ENCODE assay signal across 1 cellular context in genomic region chr12:34022079-34022830, GRCh38.
TF ChIP-seq lines count a peak whose summit lies in the region.

A gene with protein sequence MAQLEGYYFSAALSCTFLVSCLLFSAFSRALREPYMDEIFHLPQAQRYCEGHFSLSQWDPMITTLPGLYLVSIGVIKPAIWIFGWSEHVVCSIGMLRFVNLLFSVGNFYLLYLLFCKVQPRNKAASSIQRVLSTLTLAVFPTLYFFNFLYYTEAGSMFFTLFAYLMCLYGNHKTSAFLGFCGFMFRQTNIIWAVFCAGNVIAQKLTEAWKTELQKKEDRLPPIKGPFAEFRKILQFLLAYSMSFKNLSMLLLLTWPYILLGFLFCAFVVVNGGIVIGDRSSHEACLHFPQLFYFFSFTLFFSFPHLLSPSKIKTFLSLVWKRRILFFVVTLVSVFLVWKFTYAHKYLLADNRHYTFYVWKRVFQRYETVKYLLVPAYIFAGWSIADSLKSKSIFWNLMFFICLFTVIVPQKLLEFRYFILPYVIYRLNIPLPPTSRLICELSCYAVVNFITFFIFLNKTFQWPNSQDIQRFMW (plus strand): TSS chr12:34022496. CDS start chr12:34022600, 104 bp downstream.

TF ChIP-seq in HepG2, 621 proteins besides CTCF, POLR2A, EP300 and RAD21 (continued from another document and continues in another):
- TF ChIP-seq, protein P1, sequence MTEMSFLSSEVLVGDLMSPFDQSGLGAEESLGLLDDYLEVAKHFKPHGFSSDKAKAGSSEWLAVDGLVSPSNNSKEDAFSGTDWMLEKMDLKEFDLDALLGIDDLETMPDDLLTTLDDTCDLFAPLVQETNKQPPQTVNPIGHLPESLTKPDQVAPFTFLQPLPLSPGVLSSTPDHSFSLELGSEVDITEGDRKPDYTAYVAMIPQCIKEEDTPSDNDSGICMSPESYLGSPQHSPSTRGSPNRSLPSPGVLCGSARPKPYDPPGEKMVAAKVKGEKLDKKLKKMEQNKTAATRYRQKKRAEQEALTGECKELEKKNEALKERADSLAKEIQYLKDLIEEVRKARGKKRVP (CRISPR knock-in tag; IDR thresholded peaks at IDR 0.05), result peak in 1 of 2 experiments; percentile 52; a peak in 1 of 4 replicates
- TF ChIP-seq ZBTB49 (CRISPR knock-in tag; IDR thresholded peaks at IDR 0.05; ENCODE audit: borderline replicate concordance), result no peak
- TF ChIP-seq TARDBP (CRISPR knock-in tag; IDR thresholded peaks at IDR 0.05), result peak; percentile 88
- TF ChIP-seq ZNF629 (CRISPR knock-in tag; conservative IDR thresholded peaks at IDR 0.05), result peak; percentile 60
- TF ChIP-seq SOX6 (IDR thresholded peaks at IDR 0.05), result no peak
- peak; percentile 71 for TF ChIP-seq SOX6 (CRISPR knock-in tag; IDR thresholded peaks at IDR 0.05)
- peak; percentile 68 for TF ChIP-seq SMC3 (IDR thresholded peaks at IDR 0.05; ENCODE audit: low read length)
- no peak for TF ChIP-seq TBP (CRISPR knock-in tag; IDR thresholded peaks at IDR 0.05)
- peak; percentile 44; the same call in 1 of the 2 replicates for TF ChIP-seq AHDC1 (CRISPR knock-in tag; IDR thresholded peaks at IDR 0.05; ENCODE audit: borderline replicate concordance)
- TF ChIP-seq PHF21A (CRISPR knock-in tag; IDR thresholded peaks at IDR 0.05), result peak; percentile 77; the same call in 1 of the 2 replicates
- no peak for TF ChIP-seq KDM4B (CRISPR knock-in tag; IDR thresholded peaks at IDR 0.05)
- TF ChIP-seq ZNF616 (CRISPR knock-in tag; IDR thresholded peaks at IDR 0.05; ENCODE audit: low read depth), result no peak
- TF ChIP-seq PREB (CRISPR knock-in tag; IDR thresholded peaks at IDR 0.05), result no peak
- peak; percentile 57; the same call in 1 of the 2 replicates for TF ChIP-seq HHEX (CRISPR knock-in tag; IDR thresholded peaks at IDR 0.05)
- TF ChIP-seq LBX2 (CRISPR knock-in tag; IDR thresholded peaks at IDR 0.05; ENCODE audit: borderline replicate concordance), result no peak
- TF ChIP-seq ZNF383 (CRISPR knock-in tag; IDR thresholded peaks at IDR 0.05; ENCODE audit: borderline replicate concordance), result no peak
- TF ChIP-seq FOXC1 (CRISPR knock-in tag; IDR thresholded peaks at IDR 0.05; ENCODE audit: borderline replicate concordance), result peak; percentile 62; the same call in 1 of the 2 replicates
- peak; percentile 91 for TF ChIP-seq SIN3B (IDR thresholded peaks at IDR 0.05; ENCODE audit: low read length)
- no peak for TF ChIP-seq ZNF292 (CRISPR knock-in tag; IDR thresholded peaks at IDR 0.05; ENCODE audit: borderline replicate concordance, low read depth)
- TF ChIP-seq ZNF318 (CRISPR knock-in tag; IDR thresholded peaks at IDR 0.05), result no peak
- TF ChIP-seq SMAD1 (CRISPR knock-in tag; IDR thresholded peaks at IDR 0.05; ENCODE audit: borderline replicate concordance, low read depth), result no peak
- peak; percentile 14; the same call in 1 of the 2 replicates for TF ChIP-seq ZBTB26 (CRISPR knock-in tag; IDR thresholded peaks at IDR 0.05; ENCODE audit: borderline replicate concordance)
- TF ChIP-seq SNAI1 (CRISPR knock-in tag; IDR thresholded peaks at IDR 0.05; ENCODE audit: borderline replicate concordance), result no peak
- TF ChIP-seq ZNF816 (CRISPR knock-in tag; IDR thresholded peaks at IDR 0.05; ENCODE audit: borderline replicate concordance), result 0 out of 2 replicates have a peak, but pooled peaks have one; percentile 46
- no peak for TF ChIP-seq ZNF263 (CRISPR knock-in tag; IDR thresholded peaks at IDR 0.05)
- TF ChIP-seq HOXD1 (CRISPR knock-in tag; IDR thresholded peaks at IDR 0.05), result no peak
- peak; percentile 51; the same call in 1 of the 2 replicates for TF ChIP-seq ZNF768 (CRISPR knock-in tag; IDR thresholded peaks at IDR 0.05)
- no peak for TF ChIP-seq MTA3 (CRISPR knock-in tag; IDR thresholded peaks at IDR 0.05)
- TF ChIP-seq TFE3 (CRISPR knock-in tag; IDR thresholded peaks at IDR 0.05), result 0 out of 2 replicates have a peak, but pooled peaks have one; percentile 14
- no peak for TF ChIP-seq CAMTA2 (CRISPR knock-in tag; IDR thresholded peaks at IDR 0.05; ENCODE audit: borderline replicate concordance)
- 0 out of 2 replicates have a peak, but pooled peaks have one; percentile 26 for TF ChIP-seq DNMT3B (CRISPR knock-in tag; conservative IDR thresholded peaks at IDR 0.05)
- TF ChIP-seq ZMAT3 (CRISPR knock-in tag; conservative IDR thresholded peaks at IDR 0.05), result 0 out of 2 replicates have a peak, but pooled peaks have one; percentile 17
- peak; percentile 48 for TF ChIP-seq CREB1 (IDR thresholded peaks at IDR 0.05)
- peak; percentile 81 for TF ChIP-seq CREB1 (CRISPR knock-in tag; IDR thresholded peaks at IDR 0.05)
- peak; percentile 38; the same call in 1 of the 2 replicates for TF ChIP-seq SUZ12 (IDR thresholded peaks at IDR 0.05; ENCODE audit: low read depth, low read length)
